Comparison of ENCODE assay signal across 17 cellular contexts in genomic region chr5:145978171-145978570, GRCh38. TPM values are rescaled to one million over a fixed set of nuclear protein-coding genes. Genes with fewer than 3 reads are reported as not detected.
"Had no signal": no experiment of that assay in that cellular context is flagged by ENCODE, and none has a peak within 500 bp of the region (broad histone marks: within the 10 kb centered on the region; RNA-seq: fewer than 3 reads in every experiment).

No MANE protein-coding gene starts in this region.

- H3K4me1 Mint-ChIP-seq: naive thymus-derived CD4-positive, alpha-beta T cell; T-helper 17 cell had no signal

- DNase-seq: activated CD4-positive, CD25-positive, alpha-beta regulatory T cell; activated T-cell treated with anti-CD3 and anti-CD28 coated beads, Interleukin-2, amount 50 U/mL, for 4 hours; aorta; effector CD8-positive, alpha-beta T cell; midbrain; naive thymus-derived CD4-positive, alpha-beta T cell; stimulated activated CD4-positive, alpha-beta T cell treated with anti-CD3 and anti-CD28 coated beads, Interleukin-12 subunit alpha, Interleukin-12 subunit beta, amount 100 ng/mL, for 4 hours; stimulated activated naive CD4-positive, alpha-beta T cell treated with Interleukin-2 at 50 U/mL for 16 hours; T-helper 17 cell; testis; uterus had no signal

- H3K4me1 ChIP-seq: uterus had no signal

- ATAC-seq: activated T-cell treated with anti-CD3 and anti-CD28 coated beads, Interleukin-2, amount 50 U/mL, for 4 hours; naive thymus-derived CD4-positive, alpha-beta T cell; sciatic nerve; T-helper 17 cell had no signal

- H3K27ac ChIP-seq: prostate gland, testis, uterus had no signal

- H3K9me3 ChIP-seq: prostate gland, testis, uterus had no signal

- H3K36me3 Mint-ChIP-seq: naive thymus-derived CD4-positive, alpha-beta T cell had no signal

- H3K4me3 ChIP-seq: heart right ventricle, prostate gland, testis, uterus had no signal

- H3K36me3 ChIP-seq: heart right ventricle, prostate gland, uterus had no signal

- H3K4me3 Mint-ChIP-seq: activated T-cell treated with anti-CD3 and anti-CD28 coated beads, Interleukin-2, amount 50 U/mL, for 4 hours; naive thymus-derived CD4-positive, alpha-beta T cell; T-helper 17 cell had no signal

- H3K27ac Mint-ChIP-seq: naive thymus-derived CD4-positive, alpha-beta T cell; T-helper 17 cell had no signal

- H3K27me3 ChIP-seq: heart right ventricle, testis, uterus had no signal

- FAIRE-seq: colon, frontal cortex, TTC549 had no signal

RNA-seq across cellular contexts. Expression of gene SH3RF2, which starts 41.8 kb away (rescaled TPM):
- polyA plus RNA-seq: naive thymus-derived CD4-positive, alpha-beta T cell had no signal
